Comparison of ENCODE assay signal across 1 cellular context in genomic region chr3:59654953-59655430, GRCh38.
TF ChIP-seq lines count a peak whose summit lies in the region.

No MANE protein-coding gene starts in this region.

TF ChIP-seq in GM23338, 12 proteins besides CTCF, POLR2A, EP300 and RAD21 (continued from another document):
- no peak for TF ChIP-seq ZNF114 (CRISPR knock-in tag; IDR thresholded peaks at IDR 0.05)
- TF ChIP-seq JUNB (IDR thresholded peaks at IDR 0.05; ENCODE audit: unreplicated experiment) = no peak
- TF ChIP-seq STAT1 (IDR thresholded peaks at IDR 0.05; ENCODE audit: unreplicated experiment) = no peak
- no peak for TF ChIP-seq ETS1 (IDR thresholded peaks at IDR 0.05)
- TF ChIP-seq POLR2AphosphoS5 (IDR thresholded peaks at IDR 0.05; ENCODE audit: low read depth) = no peak
- no peak for TF ChIP-seq REST (IDR thresholded peaks at IDR 0.05; ENCODE audit: unreplicated experiment)
- TF ChIP-seq EZH2phosphoT487 (IDR thresholded peaks at IDR 0.05; ENCODE audit: unreplicated experiment) = no peak
- TF ChIP-seq EZH2 (IDR thresholded peaks at IDR 0.05; ENCODE audit: low read depth, unreplicated experiment) = no peak
